ENCODE assay signal across 8 cellular contexts in the genomic region with DNA sequence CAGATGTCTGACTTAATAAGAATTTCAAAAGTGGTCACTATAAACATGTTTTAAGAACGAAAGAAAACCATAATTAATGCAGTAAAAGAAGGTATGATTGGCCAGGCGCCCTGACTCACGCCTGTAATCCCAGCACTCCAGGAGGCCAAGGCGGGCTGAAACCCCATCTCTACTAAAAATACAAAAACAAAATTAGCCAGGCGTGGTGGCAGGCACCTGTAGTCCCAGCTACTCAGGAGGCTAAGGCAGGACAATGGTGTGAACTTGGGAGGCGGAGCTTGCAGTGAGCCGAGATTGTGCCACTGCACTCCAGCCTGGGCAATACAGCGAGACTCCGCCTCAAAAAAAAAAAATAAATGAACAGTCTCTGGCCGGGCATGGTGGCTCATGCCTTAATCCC. TPM values are rescaled to one million over a fixed set of nuclear protein-coding genes. Genes with fewer than 3 reads are reported as not detected.
A peak's percentile ranks its signal among the peaks of the same experiment; 100 is the strongest.
DNase-seq lines count a peak whose midpoint lies in the region; ATAC-seq, FAIRE-seq and TF ChIP-seq lines count a peak whose summit lies in the region.
"Not testable (repeated sequence)": the region's sequence is repeated elsewhere in the genome, so short reads cannot be mapped to it uniquely, and the experiment has no call there.

No MANE protein-coding gene starts in this region.

- not testable (repeated sequence) for H3K36me3 Mint-ChIP-seq in T-helper 17 cell (ENCODE audit: low read depth); endodermal cell (ENCODE audit: low read depth); memory B cell; progenitor cell of endocrine pancreas (ENCODE audit: insufficient read depth)

- not testable (repeated sequence) for FAIRE-seq in K562 (lab: Jason Lieb, UNC)

- not testable (repeated sequence) for H3K4me1 ChIP-seq in HEK293 (ENCODE audit: control insufficient read depth, insufficient read depth, low read length); K562 (replicated peaks in 1 of 2; ENCODE audit: control insufficient read depth in 2 of 2, insufficient read depth in 2 of 2, low read length in 2 of 2); endodermal cell (ENCODE audit: control insufficient read depth, insufficient read depth, low read length)

- POLR2A ChIA-PET in HEK293 (lab: Yijun Ruan, JAX) = not testable (repeated sequence)
- POLR2A ChIA-PET in K562 (lab: Yijun Ruan, JAX) = interaction anchor here (1.2 kb wide), 1 partner anchor 8 kb away, joined by 3 read pairs; no protein-coding TSS in a partner anchor

- H3K9ac ChIP-seq in K562 (ENCODE audit: insufficient read depth in 1 of 2, low read depth in 2 of 2, low read length in 2 of 2); endodermal cell (ENCODE audit: extremely low read depth, low read length, poor library complexity, severe bottlenecking): not testable (repeated sequence)

- peaks cover 97% of the 10 kb centered on the region for H3K79me2 ChIP-seq in K562 (ENCODE audit: control insufficient read depth, insufficient read depth, low read length)

- not testable (repeated sequence) for H3K4me3 ChIP-seq in HEK293 (ENCODE audit: low read depth, low read length); K562; endodermal cell (ENCODE audit: low read length)

- not testable (repeated sequence) for H3K36me3 ChIP-seq in HEK293 (ENCODE audit: control insufficient read depth in 2 of 2, insufficient read depth in 1 of 2, low read length in 2 of 2)
- H3K36me3 ChIP-seq in K562 (ENCODE audit: control insufficient read depth, insufficient read depth, low read length) = peaks cover 27% of the 10 kb centered on the region; the same call in 2 of the 3 replicates
- peaks cover 11% of the 10 kb centered on the region for H3K36me3 ChIP-seq in endodermal cell (ENCODE audit: control insufficient read depth, insufficient read depth, low read length)

- not testable (repeated sequence) for H3K27me3 Mint-ChIP-seq in T-helper 17 cell; endodermal cell (ENCODE audit: insufficient read depth); memory B cell; progenitor cell of endocrine pancreas

- intact Hi-C loops in K562 (cut with micrococcal nuclease) = not testable (repeated sequence)

- not testable (repeated sequence) for H4K20me1 ChIP-seq in K562 (replicated peaks; ENCODE audit: control insufficient read depth, insufficient read depth, low read length)

- TF ChIP-seq EP300 in K562 (IDR thresholded peaks at IDR 0.05; ENCODE audit: low read length) = not testable (repeated sequence)

- TF ChIP-seq CTCF in 22Rv1 (IDR thresholded peaks at IDR 0.05); HEK293 (tag by site-specific recombination; IDR thresholded peaks at IDR 0.05); K562 (IDR thresholded peaks at IDR 0.05 in 2 of 3, conservative IDR thresholded peaks at IDR 0.05 in 1 of 3; ENCODE audit: insufficient read depth in 2 of 3, low read depth in 1 of 3, low read length in 3 of 3); endodermal cell (conservative IDR thresholded peaks at IDR 0.05); progenitor cell of endocrine pancreas (IDR thresholded peaks at IDR 0.05; ENCODE audit: unreplicated experiment): not testable (repeated sequence)

- peaks cover 22% of the 10 kb centered on the region for H3K4me1 Mint-ChIP-seq in T-helper 17 cell
- H3K4me1 Mint-ChIP-seq in endodermal cell; progenitor cell of endocrine pancreas (ENCODE audit: low read depth): not testable (repeated sequence)
- peaks cover 17% of the 10 kb centered on the region for H3K4me1 Mint-ChIP-seq in memory B cell

- in situ Hi-C loops in K562 (cut with MboI) = not testable (repeated sequence)

- H2AFZ ChIP-seq in K562 (ENCODE audit: low read depth, low read length) = not testable (repeated sequence)

- not testable (repeated sequence) for H3K4me2 ChIP-seq in K562 (ENCODE audit: insufficient read depth, low read length)

- WGBS in K562 (ENCODE audit: insufficient coverage, low coverage, missing lambda C conversion rate) = 82% methylated on average over 10 of the region's 10 CpGs
- 94 to 100% methylated on average over 4 to 10 of the region's 10 CpGs for WGBS in endodermal cell (ENCODE audit: insufficient coverage in 1 of 2, insufficient read length in 1 of 2), 2 experiments

- H3K9me1 ChIP-seq in K562 (ENCODE audit: control insufficient read depth, insufficient read depth, low read length) = not testable (repeated sequence)

- not testable (repeated sequence) for TF ChIP-seq RAD21 in K562 (CRISPR knock-in tag; conservative IDR thresholded peaks at IDR 0.05 in 1 of 2, IDR thresholded peaks at IDR 0.05 in 1 of 2)

- TF ChIP-seq POLR2A in K562 (conservative IDR thresholded peaks at IDR 0.05) = not testable (repeated sequence)

- peak; percentile 30 for DNase-seq in M059J (ENCODE audit: low read depth)
- not testable (repeated sequence) for DNase-seq in T-helper 17 cell; K562 (ENCODE audit: extremely low read depth in 1 of 4, low spot score in 3 of 4); endodermal cell; memory B cell (ENCODE audit: low spot score in 2 of 2); progenitor cell of endocrine pancreas (ENCODE audit: low spot score, unreplicated experiment)

- H3K9me3 ChIP-seq in HEK293 (ENCODE audit: control insufficient read depth, insufficient read depth, low read depth, low read length); T-helper 17 cell (ENCODE audit: control insufficient read depth, low read length, poor library complexity, severe bottlenecking); K562 (replicated peaks; ENCODE audit: control insufficient read depth, insufficient read depth, low read depth, low read length); endodermal cell (ENCODE audit: control insufficient read depth, low read length): not testable (repeated sequence)

- peak overlapping the region; percentile 27 for H3K27ac Mint-ChIP-seq in T-helper 17 cell
- H3K27ac Mint-ChIP-seq in endodermal cell = not testable (repeated sequence)
- peak overlapping the region; percentile 58 for H3K27ac Mint-ChIP-seq in memory B cell
- peak overlapping the region; percentile 45 for H3K27ac Mint-ChIP-seq in progenitor cell of endocrine pancreas

- CTCF ChIA-PET in HEK293 (lab: Yijun Ruan, JAX) = interaction anchor here (1.3 kb wide), 1 partner anchor 230 kb away, joined by 4 read pairs; no protein-coding TSS in a partner anchor
- CTCF ChIA-PET in K562 (lab: Yijun Ruan, JAX; ENCODE audit: low intra/inter-chr PET ratio) = not testable (repeated sequence)

- not testable (repeated sequence) for ATAC-seq in T-helper 17 cell; K562; memory B cell (ENCODE audit: low read depth)

- not testable (repeated sequence) for H3K9me3 Mint-ChIP-seq in endodermal cell; memory B cell; progenitor cell of endocrine pancreas (ENCODE audit: low read depth)

- not testable (repeated sequence) for H3K4me3 Mint-ChIP-seq in T-helper 17 cell; endodermal cell; memory B cell; progenitor cell of endocrine pancreas (ENCODE audit: low read depth)

- BruUV-seq in K562 (replicated peaks; lab: Mats Ljungman, UMichigan) = not testable (repeated sequence)

- H3K27ac ChIP-seq in 22Rv1 = peak overlapping the region; percentile 37
- not testable (repeated sequence) for H3K27ac ChIP-seq in HEK293 (ENCODE audit: extremely low read depth, low read depth, low read length); K562 (ENCODE audit: extremely low read depth, low read depth, low read length)
- peak overlapping the region; percentile 12 for H3K27ac ChIP-seq in endodermal cell (ENCODE audit: low read depth, low read length)

- H3K27me3 ChIP-seq in K562 (ENCODE audit: control insufficient read depth in 2 of 2, insufficient read depth in 2 of 2, low read length in 2 of 2); endodermal cell (ENCODE audit: control insufficient read depth, insufficient read depth, low read length, poor library complexity, severe bottlenecking): not testable (repeated sequence)

RNA-seq across cellular contexts. Expression of gene ATXN2, which starts 38.3 kb away (rescaled TPM):
- 19.2 and 20.7 TPM in 2 replicates for total RNA-seq in M059J (2014; rRNA removed; shearing (Covaris generic))
- total RNA-seq in T-helper 17 cell = 10 to 100 TPM; 47.6 to 48.8 TPM
- total RNA-seq in K562 (2011; cell fraction: chromatin; rRNA removed; ENCODE audit: low replicate concordance) = 189 and 381 TPM in 2 replicates
- 126 and 146 TPM in 2 replicates for total RNA-seq in K562 (2011; cell fraction: nucleolus; rRNA removed)
- total RNA-seq in K562 (2011; cell fraction: nucleoplasm; rRNA removed) = 208 and 329 TPM in 2 replicates
- total RNA-seq in K562 (2014; rRNA removed) = 16.8 and 20.6 TPM in 2 replicates
- 40.5 and 45.5 TPM in 2 replicates for total RNA-seq in K562 (2014; rRNA removed; fragmentation: Illumina TruSeq; extraction: Trizol)
- total RNA-seq in K562 (2015; rRNA removed; fragmentation: Illumina TruSeq; extraction: Trizol) = 29.6 and 32.1 TPM in 2 replicates
- total RNA-seq in K562 (2021) = 66.3 and 67.8 TPM in 2 replicates
- 25.2 and 42.0 TPM in 2 replicates for polyA plus RNA-seq in K562 (2011; rRNA removed)
- 43.2 and 49.1 TPM in 2 replicates for polyA plus RNA-seq in K562 (2011; cell fraction: cytosol; rRNA removed)
- polyA plus RNA-seq in K562 (2011; cell fraction: nucleus; rRNA removed) = 165 and 220 TPM in 2 replicates
- polyA plus RNA-seq in K562 (2012) = 41.1 and 48.9 TPM in 2 replicates
- polyA plus RNA-seq in K562 (2014; fragmentation: Illumina TruSeq; extraction: Trizol) = 48.7 and 65.7 TPM in 2 replicates
- polyA plus RNA-seq in K562 (2014; fragmentation: Nextera tagmentation; extraction: Ambion mirVana) = 10 to 100 TPM; 20.1 to 21.7 TPM
- polyA plus RNA-seq in K562 (2014; rRNA removed) = 28.7 and 29.3 TPM in 2 replicates
- polyA minus RNA-seq in K562 (2011; rRNA and poly(A)+ RNA removed) = 74.8 and 77.5 TPM in 2 replicates
- 47.8 and 71.2 TPM in 2 replicates for polyA minus RNA-seq in K562 (2011; cell fraction: cytosol; rRNA and poly(A)+ RNA removed)
- 55.2 and 75.5 TPM in 2 replicates for polyA minus RNA-seq in K562 (2011; cell fraction: nucleus; rRNA and poly(A)+ RNA removed)
- 10 to 100 TPM; 85.7 to 87.3 TPM for total RNA-seq in endodermal cell
- polyA plus RNA-seq in endodermal cell (2013, experiment 1 of 2) = 66.0 TPM
- 60.3 TPM for polyA plus RNA-seq in endodermal cell (2013, experiment 2 of 2)
- total RNA-seq in progenitor cell of endocrine pancreas = 81.7 and 86.6 TPM in 2 replicates
